In the genomic region with DNA sequence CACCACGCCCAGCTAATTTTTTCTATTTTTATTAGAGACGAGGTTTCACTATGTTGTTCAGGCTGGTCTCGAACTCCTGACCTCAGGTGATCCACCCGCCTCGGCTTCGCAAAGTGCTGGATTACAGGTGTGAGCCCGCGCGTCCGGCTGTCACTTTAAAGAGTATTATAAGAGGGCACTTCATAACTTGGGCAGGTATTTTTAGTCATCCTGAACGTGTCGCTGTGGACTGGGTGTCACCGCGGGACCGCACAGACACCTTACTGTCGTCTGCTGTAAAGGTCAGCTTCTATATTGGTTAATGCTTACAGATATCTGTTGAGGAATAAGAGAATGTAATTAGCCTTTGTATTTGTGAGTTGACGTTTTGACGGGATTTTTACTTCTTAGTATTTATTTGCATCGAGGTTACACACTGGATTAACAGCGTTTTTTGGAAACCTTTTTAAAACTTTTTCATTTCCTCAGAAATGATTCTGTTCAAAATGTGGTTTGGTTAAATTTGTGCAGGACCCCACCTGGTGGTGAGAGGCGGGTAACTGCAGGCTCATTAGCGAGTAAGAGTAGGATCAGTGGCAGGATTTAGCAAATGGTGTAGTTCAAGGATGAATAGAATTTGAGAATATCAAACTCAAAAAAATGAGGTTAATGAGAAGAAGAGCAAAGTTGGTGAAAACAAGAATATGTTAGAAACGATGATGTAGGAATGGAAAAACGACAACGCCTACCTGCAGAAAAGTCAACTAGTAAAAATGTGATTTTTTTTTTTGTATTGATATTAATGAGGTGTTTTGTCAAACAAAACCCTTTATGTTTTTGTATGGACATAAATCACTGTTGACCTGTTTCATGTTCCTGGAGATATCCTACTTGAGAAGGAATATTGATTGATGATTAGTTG, we compare ENCODE assay signal across 1 cellular context.
TF ChIP-seq lines count a peak whose summit lies in the region.

No MANE protein-coding gene starts in this region.

TF ChIP-seq in neural cell, 6 proteins besides CTCF, POLR2A, EP300 and RAD21:
- TF ChIP-seq EZH2 (IDR thresholded peaks at IDR 0.05; ENCODE audit: borderline replicate concordance, insufficient read depth, low read length, poor library complexity, severe bottlenecking) = no peak
- TF ChIP-seq SMC3 (conservative IDR thresholded peaks at IDR 0.05; ENCODE audit: poor library complexity) = peak; percentile 77
